10 cellular contexts compared by ENCODE assay signal in the genomic region with DNA sequence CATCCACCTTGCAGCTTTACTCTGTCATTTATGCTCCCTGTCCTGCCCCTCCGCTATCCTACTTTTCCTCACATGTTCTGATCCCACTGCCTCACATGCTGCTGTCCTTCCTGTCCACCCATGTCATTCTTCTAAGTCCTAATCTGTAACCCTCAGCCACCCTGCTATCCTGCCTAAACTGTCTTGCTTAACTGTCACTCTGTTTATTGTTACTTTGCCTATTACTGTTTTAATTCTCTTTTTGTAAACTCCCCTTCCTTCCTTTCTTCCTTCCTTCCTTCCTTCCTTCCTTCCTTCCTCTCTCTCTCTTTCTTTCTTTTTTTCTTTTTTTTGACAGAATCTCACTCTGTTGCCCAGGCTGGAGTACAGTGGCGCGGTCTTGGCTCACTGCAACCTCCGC. TPM values are rescaled to one million over a fixed set of nuclear protein-coding genes. Genes with fewer than 3 reads are reported as not detected.
DNase-seq lines count a peak whose midpoint lies in the region; ATAC-seq and TF ChIP-seq lines count a peak whose summit lies in the region.
"Had no signal": no experiment of that assay in that cellular context is flagged by ENCODE, and none has a peak within 500 bp of the region (broad histone marks: within the 10 kb centered on the region; RNA-seq: fewer than 3 reads in every experiment).

No MANE protein-coding gene starts in this region.

- H3K27me3 Mint-ChIP-seq in T-helper 1 cell treated with Interleukin-12 subunit alpha and Interleukin-12 subunit beta and Interleukin-4 antibody, amounts not matched to agents 30 μg/mL and 1 μg/mL, for 36 hours (ENCODE audit: low read depth) = no peaks in the 10 kb centered on the region
- no peaks in the 10 kb centered on the region for H3K27me3 Mint-ChIP-seq in central memory CD8-positive, alpha-beta T cell
- H3K27me3 Mint-ChIP-seq in osteocyte (ENCODE audit: unreplicated experiment) = no peaks in the 10 kb centered on the region

- peak overlapping the region; percentile 94; the same call in 1 of the 2 replicates for H3K4me2 ChIP-seq in MM.1S (ENCODE audit: low read depth, low read length)

- in situ Hi-C loops in ACHN (cut with HindIII; ENCODE audit: low pct_ligation_motif_present, low pct_unique_long_range_greater_than_20kb, low sequenced_read_pairs) = no loop called here

- H3K4me3 Mint-ChIP-seq in T-helper 1 cell treated with Interleukin-12 subunit alpha and Interleukin-12 subunit beta and Interleukin-4 antibody, amounts not matched to agents 30 μg/mL and 1 μg/mL, for 36 hours = peak overlapping the region; percentile 98
- H3K4me3 Mint-ChIP-seq in central memory CD8-positive, alpha-beta T cell = peak overlapping the region; percentile 88
- H3K4me3 Mint-ChIP-seq in osteocyte (ENCODE audit: unreplicated experiment) = peak overlapping the region; percentile 93

- peaks cover 22% of the 10 kb centered on the region for H3K79me2 ChIP-seq in MM.1S (ENCODE audit: low read length)

- no peaks in the 10 kb centered on the region for H3K27me3 ChIP-seq in MM.1S (replicated peaks; ENCODE audit: insufficient read depth, low read length)
- H3K27me3 ChIP-seq: gastroesophageal sphincter had no signal

- peaks cover 6% of the 10 kb centered on the region for H3F3A ChIP-seq in MM.1S (ENCODE audit: insufficient read depth, low read length)

- no peaks in the 10 kb centered on the region for H4K20me1 ChIP-seq in MM.1S (ENCODE audit: insufficient read depth, low read length)

- no peak overlapping the region for H2AFZ ChIP-seq in MM.1S (ENCODE audit: low read length)

- DNase-seq in T-helper 1 cell (no peak), MM.1S (no peak), osteocyte (ENCODE audit: extremely low spot score, unreplicated experiment) (no peak), ACHN (no peak), NCI-H1048 (lab: John Stamatoyannopoulos, UW) (no peak)
- no peak for DNase-seq in central memory CD8-positive, alpha-beta T cell (ENCODE audit: low spot score in 2 of 2)
- DNase-seq in stimulated activated CD4-positive, alpha-beta T cell treated with anti-CD3 and anti-CD28 coated beads, Interleukin-2, amount 100 ng/mL, for 24 hours = no peak
- DNase-seq: NCI-H510A had no signal

- H3K36me3 Mint-ChIP-seq in T-helper 1 cell treated with Interleukin-12 subunit alpha and Interleukin-12 subunit beta and Interleukin-4 antibody, amounts not matched to agents 30 μg/mL and 1 μg/mL, for 36 hours (ENCODE audit: low read depth) = peaks cover 23% of the 10 kb centered on the region
- peaks cover 24% of the 10 kb centered on the region for H3K36me3 Mint-ChIP-seq in central memory CD8-positive, alpha-beta T cell (ENCODE audit: insufficient read depth)
- peaks cover 15% of the 10 kb centered on the region for H3K36me3 Mint-ChIP-seq in osteocyte (ENCODE audit: unreplicated experiment)

- no peak overlapping the region for H3K27ac ChIP-seq in MM.1S (ENCODE audit: low read length)

- H3K9me2 ChIP-seq in MM.1S (replicated peaks; ENCODE audit: insufficient read depth, low read length) = no peaks in the 10 kb centered on the region

- no peaks in the 10 kb centered on the region for H3K9me3 Mint-ChIP-seq in T-helper 1 cell treated with Interleukin-12 subunit alpha and Interleukin-12 subunit beta and Interleukin-4 antibody, amounts not matched to agents 30 μg/mL and 1 μg/mL, for 36 hours
- no peaks in the 10 kb centered on the region for H3K9me3 Mint-ChIP-seq in central memory CD8-positive, alpha-beta T cell
- H3K9me3 Mint-ChIP-seq in osteocyte (ENCODE audit: unreplicated experiment) = no peaks in the 10 kb centered on the region

- H3K9ac ChIP-seq in MM.1S (ENCODE audit: low read length) = no peak overlapping the region

- H3K9me3 ChIP-seq in MM.1S (replicated peaks; ENCODE audit: insufficient read depth, low read length) = no peaks in the 10 kb centered on the region
- H3K9me3 ChIP-seq: gastroesophageal sphincter had no signal

- peak overlapping the region; percentile 64 for H3K27ac Mint-ChIP-seq in T-helper 1 cell treated with Interleukin-12 subunit alpha and Interleukin-12 subunit beta and Interleukin-4 antibody, amounts not matched to agents 30 μg/mL and 1 μg/mL, for 36 hours
- peak overlapping the region; percentile 80 for H3K27ac Mint-ChIP-seq in central memory CD8-positive, alpha-beta T cell (ENCODE audit: low read depth)
- peak overlapping the region; percentile 76 for H3K27ac Mint-ChIP-seq in osteocyte (ENCODE audit: unreplicated experiment)

- H3K36me3 ChIP-seq in MM.1S (replicated peaks; ENCODE audit: insufficient read depth, low read length) = no peaks in the 10 kb centered on the region

- no peak overlapping the region for H3K4me3 ChIP-seq in MM.1S (ENCODE audit: low read length)

- H3K4me1 ChIP-seq in MM.1S (ENCODE audit: low read length) = peaks cover 8% of the 10 kb centered on the region; the same call in 1 of the 2 replicates

- no peak for ATAC-seq in central memory CD8-positive, alpha-beta T cell (replicated peaks; ENCODE audit: extremely low read depth, poor library complexity, severe bottlenecking)
- ATAC-seq: gastroesophageal sphincter had no signal

- peaks cover 37% of the 10 kb centered on the region for H3K4me1 Mint-ChIP-seq in T-helper 1 cell treated with Interleukin-12 subunit alpha and Interleukin-12 subunit beta and Interleukin-4 antibody, amounts not matched to agents 30 μg/mL and 1 μg/mL, for 36 hours (ENCODE audit: low read depth)
- peaks cover 45% of the 10 kb centered on the region for H3K4me1 Mint-ChIP-seq in central memory CD8-positive, alpha-beta T cell
- H3K4me1 Mint-ChIP-seq in osteocyte (ENCODE audit: unreplicated experiment) = peaks cover 27% of the 10 kb centered on the region

- TF ChIP-seq CTCF in MM.1S (IDR thresholded peaks at IDR 0.05; ENCODE audit: low read length) (no peak), osteocyte (IDR thresholded peaks at IDR 0.05) (no peak)

RNA-seq across cellular contexts. Expression of gene CUL9, which starts 1.4 kb away (rescaled TPM):
- 39.5 and 41.9 TPM in 2 replicates for total RNA-seq in osteocyte

RNA-seq across cellular contexts. Expression of gene SRF, which starts 12.4 kb away (rescaled TPM):
- total RNA-seq in osteocyte = 29.8 and 32.5 TPM in 2 replicates

RNA-seq across cellular contexts. Expression of gene DNPH1, which starts 45.8 kb away (rescaled TPM):
- 27.2 and 35.6 TPM in 2 replicates for total RNA-seq in osteocyte

RNA-seq across cellular contexts. Expression of gene TTBK1, which starts 59.8 kb away (rescaled TPM):
- total RNA-seq in osteocyte = 0.05 and 0.08 TPM in 2 replicates
